ENCODE assay signal across 10 cellular contexts in the genomic region with DNA sequence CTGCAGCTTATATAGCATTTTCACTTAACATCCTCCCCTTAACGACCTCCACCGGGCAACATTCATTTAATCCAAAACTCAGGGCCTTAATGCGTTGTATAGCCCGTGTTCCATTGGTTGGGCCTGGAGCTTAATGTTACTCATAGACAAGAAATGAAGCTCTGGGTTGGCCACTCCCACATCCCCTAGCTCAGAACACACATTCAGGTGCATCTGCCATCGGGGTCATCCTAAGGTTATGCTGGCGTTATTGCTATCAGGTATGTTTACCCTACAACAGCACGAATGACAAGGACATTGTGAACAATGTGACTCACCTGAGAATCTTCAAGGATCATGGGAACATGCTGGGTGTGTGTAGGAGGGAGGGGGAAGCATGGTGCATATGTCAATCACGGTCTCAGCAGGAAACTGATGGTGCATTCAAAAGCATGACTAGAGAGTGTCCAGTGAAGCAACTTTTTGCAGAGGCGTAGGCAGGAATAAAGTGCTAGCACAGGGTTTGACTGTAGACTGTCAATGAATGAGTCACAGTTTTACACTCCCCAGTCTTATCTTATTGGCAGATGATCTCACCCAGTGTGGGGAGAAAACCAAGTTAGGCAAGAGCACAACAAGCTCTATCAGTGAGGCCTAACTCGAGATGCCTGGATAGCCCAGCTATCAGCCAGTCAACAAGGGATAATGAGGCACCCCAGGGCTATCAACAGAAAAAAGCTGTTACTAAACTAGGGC.
DNase-seq lines count a peak whose midpoint lies in the region; ATAC-seq and TF ChIP-seq lines count a peak whose summit lies in the region.
"Had no signal": no experiment of that assay in that cellular context is flagged by ENCODE, and none has a peak within 500 bp of the region (broad histone marks: within the 10 kb centered on the region; RNA-seq: fewer than 3 reads in every experiment).

No MANE protein-coding gene starts in this region.

- no peak for TF ChIP-seq POLR2A in erythroblast (IDR thresholded peaks at IDR 0.05; ENCODE audit: low read length)

- no peaks in the 10 kb centered on the region for H3K9me3 ChIP-seq in T-helper 17 cell (ENCODE audit: control insufficient read depth, low read length, poor library complexity, severe bottlenecking)

- no peaks in the 10 kb centered on the region for H3K4me1 Mint-ChIP-seq in T-helper 17 cell

- TF ChIP-seq CTCF in omental fat pad (IDR thresholded peaks at IDR 0.05), result no peak
- TF ChIP-seq CTCF in coronary artery (IDR thresholded peaks at IDR 0.05), result no peak
- TF ChIP-seq CTCF in dorsolateral prefrontal cortex (IDR thresholded peaks at IDR 0.05 in 54 of 56, conservative IDR thresholded peaks at IDR 0.05 in 2 of 56; ENCODE audit: low read depth in 1 of 56, partially characterized antibody in 56 of 56), result no peak

- H3K36me3 Mint-ChIP-seq in T-helper 17 cell (ENCODE audit: low read depth), result no peaks in the 10 kb centered on the region

- intact Hi-C loops in dorsolateral prefrontal cortex (cut with DNase I), result no loop called here

- DNase-seq in ELF-1 (ENCODE audit: low read depth, low spot score), result peak; percentile 93
- DNase-seq in MV-4-11 (lab: John Stamatoyannopoulos, UW), result peak; percentile 84
- DNase-seq in erythroblast (lab: John Stamatoyannopoulos, UW), result peak; percentile 57 to 66
- no peak for DNase-seq in omental fat pad (ENCODE audit: low spot score)
- no peak for DNase-seq in coronary artery (ENCODE audit: low spot score)
- DNase-seq in activated naive CD4-positive, alpha-beta T cell treated with Interleukin-2 at 50 U/mL for 16 hours, result no peak
- DNase-seq in T-helper 17 cell, result no peak
- no peak for DNase-seq in dorsolateral prefrontal cortex
- DNase-seq: effector memory CD4-positive, alpha-beta T cell had no signal

- H3K4me3 ChIP-seq in coronary artery (no peak overlapping the region), dorsolateral prefrontal cortex (no peak overlapping the region)

- H3K4me3 Mint-ChIP-seq in T-helper 17 cell, result no peak overlapping the region

- H3K27ac ChIP-seq in coronary artery (no peak overlapping the region), dorsolateral prefrontal cortex (no peak overlapping the region)

- no peak overlapping the region for H3K27ac Mint-ChIP-seq in T-helper 17 cell

- peaks cover 0 to 3% (median 0%) of the 10 kb centered on the region in 45 donors for H3K27me3 ChIP-seq in dorsolateral prefrontal cortex

- peaks cover 13% of the 10 kb centered on the region for H3K27me3 Mint-ChIP-seq in T-helper 17 cell

- ATAC-seq in omental fat pad (ENCODE audit: low FRiP score) (peak; percentile 98), T-helper 17 cell (no peak)
- ATAC-seq: activated CD4-positive, CD25-positive, alpha-beta regulatory T cell treated with anti-CD3 and anti-CD28 coated beads, Interleukin-2, amount 50 U/mL, for 24 hours had no signal

Comparison
In these comparisons a context has a peak if more than half of its experiments do, and no peak if none do; other contexts are left out.
1. DNase-seq: peak in ELF-1 (single experiment), MV-4-11 (single experiment) and erythroblast (2 of 2); none in omental fat pad (single experiment), coronary artery (single experiment), activated naive CD4-positive, alpha-beta T cell treated with Interleukin-2 at 50 U/mL for 16 hours (single experiment), T-helper 17 cell (0 of 3) and dorsolateral prefrontal cortex (0 of 10).